Comparison of ENCODE assay signal across 8 cellular contexts in the genomic region with DNA sequence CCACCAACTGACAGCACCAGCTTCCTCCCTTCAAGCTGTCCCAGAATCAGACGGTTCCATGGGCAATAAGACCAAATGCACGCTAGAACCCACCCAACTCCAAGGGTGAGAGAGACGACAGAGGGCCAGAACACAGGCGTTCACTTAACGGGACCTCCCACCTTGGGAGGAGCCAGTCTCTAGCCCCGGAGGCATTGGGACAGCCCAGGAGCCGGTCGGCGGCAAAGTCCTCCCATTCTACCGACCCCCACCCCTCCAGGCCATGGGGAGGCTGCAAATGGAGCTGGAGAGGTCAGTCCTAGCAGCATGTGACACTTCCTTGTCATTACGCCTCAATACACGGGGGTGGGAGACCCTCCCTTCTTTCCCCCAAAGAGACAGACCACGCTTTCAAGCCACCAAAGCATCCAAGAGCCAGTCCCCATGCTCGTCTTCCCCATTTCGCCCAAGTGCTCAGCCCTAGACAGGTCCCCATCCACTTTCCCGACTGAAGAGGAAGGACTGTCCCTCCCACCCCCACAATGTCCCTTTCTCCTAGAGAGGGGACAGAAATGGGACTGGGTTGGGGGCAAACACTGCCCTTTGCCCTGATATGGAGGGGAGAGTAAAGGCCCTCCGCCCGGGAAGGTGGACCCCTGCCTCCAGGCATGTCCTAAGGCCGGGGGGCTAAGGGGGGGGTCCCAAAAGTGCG. TPM values are rescaled to one million over a fixed set of nuclear protein-coding genes. Genes with fewer than 3 reads are reported as not detected.
A peak's percentile ranks its signal among the peaks of the same experiment; 100 is the strongest.
DNase-seq lines count a peak whose midpoint lies in the region; ATAC-seq and TF ChIP-seq lines count a peak whose summit lies in the region.

No MANE protein-coding gene starts in this region.

- no peak for TF ChIP-seq CTCF in HFFc6 (IDR thresholded peaks at IDR 0.05)
- no peak for TF ChIP-seq CTCF in WERI-Rb-1 (IDR thresholded peaks at IDR 0.05; ENCODE audit: low read depth, low read length)
- no peak for TF ChIP-seq CTCF in epithelial cell of esophagus (IDR thresholded peaks at IDR 0.05; ENCODE audit: insufficient read depth, low read depth, low read length, missing control alignments)
- TF ChIP-seq CTCF in upper lobe of right lung (IDR thresholded peaks at IDR 0.05) = no peak

- H4K20me1 ChIP-seq in BLaER1 treated with 17β-estradiol and CSF1 and Interleukin-3, amounts not matched to agents 10 nM and 100 nM = peaks cover 54 to 56% (median 55%) of the 10 kb centered on the region in 11 experiments

- H3K36me3 ChIP-seq in BLaER1 treated with 17β-estradiol and CSF1 and Interleukin-3, amounts not matched to agents 10 nM and 100 nM = peaks cover 40 to 48% (median 46%) of the 10 kb centered on the region in 11 experiments
- H3K36me3 ChIP-seq in WERI-Rb-1 (peaks cover 50% of the 10 kb centered on the region), upper lobe of right lung (peaks cover 38% of the 10 kb centered on the region)

- H3K27me3 ChIP-seq in BLaER1 treated with 17β-estradiol and CSF1 and Interleukin-3, amounts not matched to agents 10 nM and 100 nM = no peaks in the 10 kb centered on the region
- H3K27me3 ChIP-seq in WERI-Rb-1 (ENCODE audit: insufficient read depth, low read depth, severe bottlenecking) (no peaks in the 10 kb centered on the region), upper lobe of right lung (no peaks in the 10 kb centered on the region)

- peak overlapping the region; percentile 91 to 98 (median 94) for H3K9ac ChIP-seq in BLaER1 treated with 17β-estradiol and CSF1 and Interleukin-3, amounts not matched to agents 10 nM and 100 nM

- H3K4me2 ChIP-seq in BLaER1 treated with 17β-estradiol and CSF1 and Interleukin-3, amounts not matched to agents 10 nM and 100 nM = peak overlapping the region; percentile 86 to 98 (median 93)

- no peak for ATAC-seq in naive B cell (ENCODE audit: low read depth in 2 of 2)
- no peak for ATAC-seq in upper lobe of right lung
- ATAC-seq in GM18519 (IDR thresholded peaks at IDR 0.05; ENCODE audit: low FRiP score, unreplicated experiment) = no peak

- H3K27me3 Mint-ChIP-seq in HFFc6 (ENCODE audit: insufficient read depth) = peaks cover 5% of the 10 kb centered on the region; the same call in 1 of the 2 replicates
- peaks cover 0 to 6% (median 0%) of the 10 kb centered on the region in 3 donors for H3K27me3 Mint-ChIP-seq in naive B cell

- H3K27ac Mint-ChIP-seq in HFFc6 = peak overlapping the region; percentile 71
- H3K27ac Mint-ChIP-seq in naive B cell = peak overlapping the region in 5 of 6 donors; percentile 67 to 85 (median 79)

- peaks cover 26% of the 10 kb centered on the region for H3K4me1 Mint-ChIP-seq in HFFc6 (ENCODE audit: low read depth)
- peaks cover 30 to 37% (median 34%) of the 10 kb centered on the region in 3 donors for H3K4me1 Mint-ChIP-seq in naive B cell

- H3K27ac ChIP-seq in BLaER1 treated with 17β-estradiol and CSF1 and Interleukin-3, amounts not matched to agents 10 nM and 100 nM = peak overlapping the region; percentile 79 to 95 (median 91)
- H3K27ac ChIP-seq in WERI-Rb-1 = peak overlapping the region; percentile 77
- H3K27ac ChIP-seq in upper lobe of right lung = peak overlapping the region; percentile 67

- peaks cover 0 to 9% (median 0%) of the 10 kb centered on the region in 11 experiments; a peak in 9 of 22 replicates for H3K9me3 ChIP-seq in BLaER1 treated with 17β-estradiol and CSF1 and Interleukin-3, amounts not matched to agents 10 nM and 100 nM (replicated peaks in 1 of 11)
- H3K9me3 ChIP-seq in WERI-Rb-1 (ENCODE audit: severe bottlenecking) = peaks cover 5% of the 10 kb centered on the region
- no peaks in the 10 kb centered on the region for H3K9me3 ChIP-seq in upper lobe of right lung

- H3K9me3 Mint-ChIP-seq in HFFc6 (no peaks in the 10 kb centered on the region), naive B cell (peaks cover 0 to 4% (median 0%) of the 10 kb centered on the region in 7 donors)

- intact Hi-C loops in upper lobe of right lung (cut with DNase I) = no loop called here

- H3K4me1 ChIP-seq in BLaER1 treated with 17β-estradiol and CSF1 and Interleukin-3, amounts not matched to agents 10 nM and 100 nM = peaks cover 22 to 37% (median 24%) of the 10 kb centered on the region in 10 experiments
- peaks cover 14% of the 10 kb centered on the region for H3K4me1 ChIP-seq in upper lobe of right lung

- H3K4me3 Mint-ChIP-seq in HFFc6 = peak overlapping the region; percentile 96
- peak overlapping the region; percentile 56 to 92 (median 86) for H3K4me3 Mint-ChIP-seq in naive B cell

- DNase-seq in HFFc6 (peak; percentile 44), WERI-Rb-1 (peak; percentile 50), epithelial cell of esophagus (ENCODE audit: low read depth) (peak; percentile 54), naive B cell (no peak), upper lobe of right lung (no peak), NCI-H446 treated with DMSO at 0.1 percent for 48 hours (lab: John Stamatoyannopoulos, UW) (no peak)

- H3K36me3 Mint-ChIP-seq in HFFc6 (ENCODE audit: low read depth) (peaks cover 23% of the 10 kb centered on the region), naive B cell (no peaks in the 10 kb centered on the region)

- H3K4me3 ChIP-seq in BLaER1 treated with 17β-estradiol and CSF1 and Interleukin-3, amounts not matched to agents 10 nM and 100 nM = peak overlapping the region; percentile 92 to 100 (median 98)
- H3K4me3 ChIP-seq in WERI-Rb-1 (ENCODE audit: low read depth, low read length) = peak overlapping the region; percentile 91
- H3K4me3 ChIP-seq in epithelial cell of esophagus (ENCODE audit: low read length) = peak overlapping the region; percentile 97
- peak overlapping the region; percentile 82 for H3K4me3 ChIP-seq in upper lobe of right lung

RNA-seq across cellular contexts. Expression of a gene that starts 1.0 kb away (rescaled TPM):
- total RNA-seq in HFFc6 (2021; fragmentation: NEBNext Ultra II Directional; extraction: Animal tissue kit (Norgen Biotek cat#: 25700)) = 100 to 1,000 TPM; 259 to 312 (median 301) TPM
- polyA plus RNA-seq in naive B cell (ENCODE audit: low read depth in 6 of 6) = 10 to 100 TPM; 12.1 to 26.3 (median 20.6) TPM
- total RNA-seq in upper lobe of right lung = 186 TPM

RNA-seq across cellular contexts. Expression of a gene that starts 9.9 kb away (rescaled TPM):
- not detected for total RNA-seq in HFFc6 (2021; fragmentation: NEBNext Ultra II Directional; extraction: Animal tissue kit (Norgen Biotek cat#: 25700))
- polyA plus RNA-seq in naive B cell (ENCODE audit: low read depth in 6 of 6) = not detected
- not detected for total RNA-seq in upper lobe of right lung

RNA-seq across cellular contexts. Expression of a gene that starts 30.7 kb away (rescaled TPM):
- total RNA-seq in HFFc6 (2021; fragmentation: NEBNext Ultra II Directional; extraction: Animal tissue kit (Norgen Biotek cat#: 25700)) = 10 to 100 TPM; 70.4 to 75.1 (median 71.4) TPM
- polyA plus RNA-seq in naive B cell (ENCODE audit: low read depth in 6 of 6) = 10 to 100 TPM in 5 of 6 donors, 1 to 10 TPM in 1; 2.5 to 22.7 (median 18.1) TPM
- 47.4 TPM for total RNA-seq in upper lobe of right lung

RNA-seq across cellular contexts. Expression of a gene that starts 35.9 kb away (rescaled TPM):
- 10 to 100 TPM; 15.4 to 25.3 (median 16.8) TPM for total RNA-seq in HFFc6 (2021; fragmentation: NEBNext Ultra II Directional; extraction: Animal tissue kit (Norgen Biotek cat#: 25700))
- 1 to 10 TPM; 1.4 to 5.0 (median 3.2) TPM for polyA plus RNA-seq in naive B cell (ENCODE audit: low read depth in 6 of 6)
- total RNA-seq in upper lobe of right lung = 51.4 TPM

RNA-seq across cellular contexts. Expression of a gene that starts 40.4 kb away (rescaled TPM):
- total RNA-seq in HFFc6 (2021; fragmentation: NEBNext Ultra II Directional; extraction: Animal tissue kit (Norgen Biotek cat#: 25700)) = not detected
- polyA plus RNA-seq in naive B cell (ENCODE audit: low read depth in 6 of 6) = 1 to 10 TPM in 1 of 6 donors, under 1 TPM in 1, not detected in 4; 0.88 to 1.6 TPM
- total RNA-seq in upper lobe of right lung = 48.4 TPM

Comparison
In these comparisons a context has a peak if more than half of its experiments do, and no peak if none do; other contexts are left out.
1. DNase-seq: peak in HFFc6 (single experiment), WERI-Rb-1 (single experiment) and epithelial cell of esophagus (single experiment); none in naive B cell (single experiment), upper lobe of right lung (single experiment) and NCI-H446 treated with DMSO at 0.1 percent for 48 hours (single experiment).
2. Peak in every context shown above with its lines, with median percentiles within 50 percentile points of each other: H3K27ac ChIP-seq and H3K4me3 ChIP-seq.